In genomic region chr15:87739866-87740265, GRCh38 we compare ENCODE assay signal across 18 cellular contexts.
A peak's percentile ranks its signal among the peaks of the same experiment; 100 is the strongest.
DNase-seq lines count a peak whose midpoint lies in the region; ATAC-seq lines count a peak whose summit lies in the region.
"Had no signal": no experiment of that assay in that cellular context is flagged by ENCODE, and none has a peak within 500 bp of the region (broad histone marks: within the 10 kb centered on the region; RNA-seq: fewer than 3 reads in every experiment).

No MANE protein-coding gene starts in this region.

- CTCF ChIA-PET in activated CD4-positive, alpha-beta T cell treated with anti-CD3 and anti-CD28 coated beads for 36 hours (lab: Charles Lee) = no interaction called here

- peak; percentile 41 for DNase-seq in GM03348 (ENCODE audit: low spot score)
- DNase-seq in RPMI7951 (ENCODE audit: low read depth) = peak; percentile 27
- peak; percentile 37 for DNase-seq in kidney tubule cell (ENCODE audit: low spot score)
- no peak for DNase-seq in NCI-H187 treated with DMSO at 0.1 percent for 48 hours (lab: John Stamatoyannopoulos, UW)
- DNase-seq in NCI-H510A (lab: John Stamatoyannopoulos, UW) = no peak
- DNase-seq in activated CD4-positive, alpha-beta T cell treated with anti-CD3 and anti-CD28 coated beads for 36 hours = no peak
- DNase-seq in middle frontal gyrus (ENCODE audit: extremely low spot score, low spot score) = no peak
- DNase-seq: CD4-positive, CD25-positive, alpha-beta regulatory T cell; DMS153; DND-41; MV-4-11; NCI-H1105; NCI-H1436 treated with DMSO at 0.1 percent for 48 hours; NCI-H1930; NCI-H69; Peyer's patch; SIG-M5 had no signal

- POLR2A ChIA-PET in activated CD4-positive, alpha-beta T cell treated with anti-CD3 and anti-CD28 coated beads for 36 hours (lab: Charles Lee) = no interaction called here

- peaks cover 1% of the 10 kb centered on the region for H3K9me3 Mint-ChIP-seq in activated CD4-positive, alpha-beta T cell treated with anti-CD3 and anti-CD28 coated beads for 36 hours (ENCODE audit: low read depth)

- H3K27me3 Mint-ChIP-seq in activated CD4-positive, alpha-beta T cell treated with anti-CD3 and anti-CD28 coated beads for 36 hours = peaks cover 2% of the 10 kb centered on the region
- H3K27me3 Mint-ChIP-seq: CD4-positive, CD25-positive, alpha-beta regulatory T cell had no signal

- ATAC-seq in activated CD4-positive, alpha-beta T cell treated with anti-CD3 and anti-CD28 coated beads for 36 hours = no peak
- ATAC-seq: GM12878 had no signal

- no peaks in the 10 kb centered on the region for H3K36me3 Mint-ChIP-seq in activated CD4-positive, alpha-beta T cell treated with anti-CD3 and anti-CD28 coated beads for 36 hours (ENCODE audit: low read depth)
- H3K36me3 Mint-ChIP-seq: CD4-positive, CD25-positive, alpha-beta regulatory T cell had no signal

- no peak overlapping the region for H3K27ac Mint-ChIP-seq in activated CD4-positive, alpha-beta T cell treated with anti-CD3 and anti-CD28 coated beads for 36 hours

- no peak overlapping the region for H3K4me3 Mint-ChIP-seq in activated CD4-positive, alpha-beta T cell treated with anti-CD3 and anti-CD28 coated beads for 36 hours
- H3K4me3 Mint-ChIP-seq: CD4-positive, CD25-positive, alpha-beta regulatory T cell had no signal

- intact Hi-C loops in activated CD4-positive, alpha-beta T cell treated with anti-CD3 and anti-CD28 coated beads for 36 hours (cut with DNase I, micrococcal nuclease) = no loop called here

- H3K4me1 Mint-ChIP-seq in activated CD4-positive, alpha-beta T cell treated with anti-CD3 and anti-CD28 coated beads for 36 hours = peaks cover 9% of the 10 kb centered on the region

Comparison
In these comparisons a context has a peak if more than half of its experiments do, and no peak if none do; other contexts are left out.
1. DNase-seq: peak in GM03348 (single experiment), RPMI7951 (single experiment) and kidney tubule cell (single experiment); none in NCI-H187 treated with DMSO at 0.1 percent for 48 hours (single experiment), NCI-H510A (single experiment), activated CD4-positive, alpha-beta T cell treated with anti-CD3 and anti-CD28 coated beads for 36 hours (single experiment) and middle frontal gyrus (single experiment).